Comparison of ENCODE assay signal across 8 cellular contexts in the genomic region with DNA sequence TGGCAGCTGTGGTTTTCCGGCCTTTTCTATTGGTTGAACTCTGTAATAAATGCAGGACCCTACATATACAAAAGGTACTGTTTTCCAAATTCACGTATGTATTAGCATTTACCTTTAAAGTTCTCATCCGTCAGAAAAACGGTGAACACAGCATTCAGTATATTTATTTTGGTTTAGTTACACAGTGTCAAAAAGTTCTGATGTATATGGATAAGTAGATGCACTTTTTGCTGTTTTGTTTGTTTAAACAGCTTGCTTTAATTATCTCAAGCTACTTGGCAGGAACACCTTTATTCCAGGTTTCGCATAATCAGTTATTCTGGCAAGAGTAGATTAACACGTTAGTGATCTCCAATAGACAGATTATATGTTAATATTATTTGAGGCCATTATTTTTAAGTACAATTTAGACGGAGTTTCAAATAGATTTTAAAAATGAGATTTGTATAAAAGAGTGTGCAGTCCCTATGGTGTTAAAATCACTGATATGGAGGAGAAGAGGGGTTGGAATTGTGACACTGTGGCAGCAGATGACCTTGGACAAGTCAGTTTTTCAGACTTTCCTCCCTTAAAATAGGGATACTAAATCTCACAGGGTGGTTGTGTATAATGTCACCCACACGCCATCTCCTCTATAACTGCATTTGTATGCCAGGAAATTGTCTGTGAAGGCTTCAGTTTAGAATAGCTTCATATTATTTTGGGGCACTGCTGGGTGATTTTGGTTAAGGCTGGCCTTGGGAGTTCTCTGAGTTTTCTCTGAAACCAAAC. TPM values are rescaled to one million over a fixed set of nuclear protein-coding genes. Genes with fewer than 3 reads are reported as not detected.
DNase-seq lines count a peak whose midpoint lies in the region; ATAC-seq and TF ChIP-seq lines count a peak whose summit lies in the region.

No MANE protein-coding gene starts in this region.

- H3K4me3 ChIP-seq in AG10803 (ENCODE audit: low read length) (peak overlapping the region; percentile 98), LNCaP clone FGC (ENCODE audit: low read depth, low read length) (peak overlapping the region; percentile 96)

- POLR2A ChIA-PET in naive thymus-derived CD8-positive, alpha-beta T cell (lab: Charles Lee): interaction anchor here (0.6 to 4.4 kb wide), 14 partner anchors 10 to 416 kb away, joined by 3 to 35 read pairs (median 3); a partner anchor contains a TSS

- DNase-seq in AG10803 (ENCODE audit: low read depth) (no peak), LNCaP clone FGC (ENCODE audit: low read depth) (no peak), chondrocyte (ENCODE audit: low spot score) (no peak), HuH-7 (ENCODE audit: low spot score) (no peak), A172 (ENCODE audit: low spot score) (no peak)
- DNase-seq in naive thymus-derived CD8-positive, alpha-beta T cell: no peak
- no peak for DNase-seq in activated CD4-positive, CD25-positive, alpha-beta regulatory T cell (lab: John Stamatoyannopoulos, UW)

- peak overlapping the region; percentile 97 for H3K4me3 Mint-ChIP-seq in chondrocyte (ENCODE audit: unreplicated experiment)
- H3K4me3 Mint-ChIP-seq in naive thymus-derived CD8-positive, alpha-beta T cell: peak overlapping the region; percentile 94 to 99 (median 98)

- H3K27me3 Mint-ChIP-seq in chondrocyte (ENCODE audit: low read depth): no peaks in the 10 kb centered on the region
- H3K27me3 Mint-ChIP-seq in naive thymus-derived CD8-positive, alpha-beta T cell: no peaks in the 10 kb centered on the region

- TF ChIP-seq CTCF in AG10803 (conservative IDR thresholded peaks at IDR 0.05; ENCODE audit: low read length): no peak
- no peak for TF ChIP-seq CTCF in LNCaP clone FGC (IDR thresholded peaks at IDR 0.05; ENCODE audit: control insufficient read depth, extremely low read depth, insufficient read depth)
- TF ChIP-seq CTCF in chondrocyte (IDR thresholded peaks at IDR 0.05): no peak

- H3K9me3 Mint-ChIP-seq in chondrocyte (ENCODE audit: low read depth): no peaks in the 10 kb centered on the region
- no peaks in the 10 kb centered on the region for H3K9me3 Mint-ChIP-seq in naive thymus-derived CD8-positive, alpha-beta T cell

- H3K4me1 Mint-ChIP-seq in chondrocyte (ENCODE audit: low read depth): peaks cover 57% of the 10 kb centered on the region
- peaks cover 29 to 70% (median 58%) of the 10 kb centered on the region in 4 donors for H3K4me1 Mint-ChIP-seq in naive thymus-derived CD8-positive, alpha-beta T cell

- peaks cover 52% of the 10 kb centered on the region for H3K36me3 Mint-ChIP-seq in chondrocyte (ENCODE audit: low read depth)
- peaks cover 0 to 47% (median 19%) of the 10 kb centered on the region in 3 donors for H3K36me3 Mint-ChIP-seq in naive thymus-derived CD8-positive, alpha-beta T cell

- peak overlapping the region; percentile 99 for H3K27ac Mint-ChIP-seq in chondrocyte (ENCODE audit: unreplicated experiment)
- H3K27ac Mint-ChIP-seq in naive thymus-derived CD8-positive, alpha-beta T cell: peak overlapping the region; percentile 18 to 99 (median 93)

- ATAC-seq in naive thymus-derived CD8-positive, alpha-beta T cell: no peak
- ATAC-seq in HG02970 (IDR thresholded peaks at IDR 0.05; ENCODE audit: low FRiP score, unreplicated experiment): no peak

RNA-seq across cellular contexts. Expression of a gene that starts 2.1 kb away (rescaled TPM):
- 146 to 236 TPM (median 223 TPM) in 3 replicates for total RNA-seq in chondrocyte
- total RNA-seq in naive thymus-derived CD8-positive, alpha-beta T cell: 100 to 1,000 TPM; 190 to 214 TPM
- polyA plus RNA-seq in naive thymus-derived CD8-positive, alpha-beta T cell: 10 to 100 TPM; 43.8 to 88.6 (median 57.6) TPM
- total RNA-seq in A172 (2014; rRNA removed; shearing (Covaris generic)): 35.0 and 55.6 TPM in 2 replicates

RNA-seq across cellular contexts. Expression of a gene that starts 27.7 kb away (rescaled TPM):
- total RNA-seq in chondrocyte: not detected in 3 replicates
- total RNA-seq in naive thymus-derived CD8-positive, alpha-beta T cell: under 1 TPM in 1 of 2 experiments, not detected in 1; 0.27 TPM
- polyA plus RNA-seq in naive thymus-derived CD8-positive, alpha-beta T cell: under 1 TPM in 2 of 3 donors, not detected in 1; 0.20 to 0.21 TPM
- not detected in 2 replicates for total RNA-seq in A172 (2014; rRNA removed; shearing (Covaris generic))

RNA-seq across cellular contexts. Expression of a gene that starts 55.3 kb away (rescaled TPM):
- 6.3 to 10.7 TPM (median 6.6 TPM) in 3 replicates for total RNA-seq in chondrocyte
- 100 to 1,000 TPM; 474 to 488 TPM for total RNA-seq in naive thymus-derived CD8-positive, alpha-beta T cell
- 100 to 1,000 TPM in 1 of 3 donors, 10 to 100 TPM in 2; 70.4 to 137 (median 80.0) TPM for polyA plus RNA-seq in naive thymus-derived CD8-positive, alpha-beta T cell
- total RNA-seq in A172 (2014; rRNA removed; shearing (Covaris generic)): 15.0 and 20.2 TPM in 2 replicates

Comparison
In these comparisons a context has a peak if more than half of its experiments do, and no peak if none do; other contexts are left out.
1. RNA of a gene that starts 55.3 kb away (total RNA-seq): 474 to 488 TPM in naive thymus-derived CD8-positive, alpha-beta T cell; 15.0 to 20.2 TPM in A172 and 6.3 to 10.7 TPM in chondrocyte; every median in the first group is over 10 times any median in the second.